ENCODE assay signal across 37 cellular contexts in genomic region chr2:59752512-59752911, GRCh38.
"Had no signal": no experiment of that assay in that cellular context is flagged by ENCODE, and none has a peak within 500 bp of the region (broad histone marks: within the 10 kb centered on the region; RNA-seq: fewer than 3 reads in every experiment).

No MANE protein-coding gene starts in this region.

- H3K4me1 ChIP-seq: adrenal gland, SJCRH30 had no signal

- H3K4me3 ChIP-seq: adrenal gland, PC-9, SJCRH30, SK-N-MC had no signal

- FAIRE-seq: bronchial epithelial cell, RCC 7860, TTC549 had no signal

- H2AFZ ChIP-seq: PC-9 had no signal

- H3K27me3 ChIP-seq: adrenal gland, SJCRH30 had no signal

- H3K4me2 ChIP-seq: PC-9 had no signal

- H3K36me3 ChIP-seq: adrenal gland, SJCRH30 had no signal

- DNase-seq: activated B cell treated with CpG ODN at 0.5 μM for 24 hours; activated CD4-positive, alpha-beta memory T cell treated with anti-CD3 and anti-CD28 coated beads for 36 hours; activated CD4-positive, alpha-beta T cell treated with anti-CD3 and anti-CD28 coated beads for 4 hours; activated CD4-positive, alpha-beta T cell treated with anti-CD3 and anti-CD28 coated beads, Interleukin-2, amount 50 U/mL, for 1 hour; activated CD4-positive, CD25-positive, alpha-beta regulatory T cell treated with anti-CD3 and anti-CD28 coated beads, Interleukin-2, amount 50 U/mL, for 72 hours; activated CD8-positive, alpha-beta memory T cell treated with anti-CD3 and anti-CD28 coated beads, Interleukin-2, amount 50 U/mL, for 4 hours; activated gamma-delta T cell treated with Interleukin-2 at 50 U/mL for 16 hours; activated naive CD4-positive, alpha-beta T cell treated with anti-CD3 and anti-CD28 coated beads for 36 hours; activated T-cell treated with anti-CD3 and anti-CD28 coated beads for 4 hours; activated T-cell treated with anti-CD3 and anti-CD28 coated beads, Interleukin-2, amount 50 U/mL, for 4 hours; adrenal gland; anterior cingulate cortex; caudate nucleus; cerebellar nuclear complex; Karpas-422; KBM-7; NCI-H1048; NCI-H1436 treated with DMSO at 0.1 percent for 48 hours; NCI-H1694 treated with DMSO at 0.1 percent for 48 hours; NCI-H2029; NCI-H2107; NCI-H2171; NCI-H510A; NCI-H526; NCI-H748 treated with DMSO at 0.1 percent for 48 hours; NK-92 treated with Interleukin-12 subunit alpha and Interleukin-12 subunit beta, amount 100 ng/mL, for 24 hours; PC-9; SJCRH30; T1000 had no signal

- H3K9me3 ChIP-seq: adrenal gland, SJCRH30 had no signal

- ATAC-seq: activated naive CD4-positive, alpha-beta T cell treated with anti-CD3 and anti-CD28 coated beads, Interleukin-2, amount 50 U/mL, for 72 hours; activated T-cell treated with anti-CD3 and anti-CD28 coated beads, Interleukin-2, amount 50 U/mL, for 4 hours; Right ventricle myocardium inferior had no signal

- H3K27ac ChIP-seq: adrenal gland, PC-9, RWPE1, SJCRH30, SK-N-MC, VCaP had no signal
